In the genomic region with DNA sequence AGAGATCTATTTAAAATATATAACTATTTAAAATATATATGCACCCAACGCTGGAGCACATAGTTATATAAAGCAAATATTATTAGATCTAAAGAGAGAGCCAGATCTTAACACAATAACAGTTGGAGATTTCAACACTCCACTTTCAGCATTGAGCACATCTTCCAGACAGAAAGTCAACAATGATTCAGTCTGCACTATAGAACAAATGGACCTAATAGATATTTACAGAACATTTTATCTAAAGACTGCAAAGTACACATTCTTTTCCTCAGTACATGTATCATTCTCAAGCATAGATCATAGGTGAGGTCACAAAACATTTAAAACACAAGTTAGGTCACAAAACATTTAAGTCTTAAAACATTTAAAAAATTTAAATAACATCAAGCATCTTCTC, we compare ENCODE assay signal across 1 cellular context.
TF ChIP-seq lines count a peak whose summit lies in the region.

No MANE protein-coding gene starts in this region.

TF ChIP-seq in HepG2, 621 proteins besides CTCF, POLR2A, EP300 and RAD21 (continued from another document):
- TF ChIP-seq ZBTB4 (CRISPR knock-in tag; IDR thresholded peaks at IDR 0.05; ENCODE audit: borderline replicate concordance) (no peak), FOXA1 (IDR thresholded peaks at IDR 0.05) (peak; percentile 64; the same call in 1 of the 2 replicates), FOXA1 (CRISPR knock-in tag; IDR thresholded peaks at IDR 0.05) (peak; percentile 71), TCF7 (IDR thresholded peaks at IDR 0.05; ENCODE audit: low read depth) (peak; percentile 49), PATZ1 (CRISPR knock-in tag; IDR thresholded peaks at IDR 0.05) (no peak), SOX13 (IDR thresholded peaks at IDR 0.05) (no peak), SOX13 (CRISPR knock-in tag; conservative IDR thresholded peaks at IDR 0.05 in 1 of 2, IDR thresholded peaks at IDR 0.05 in 1 of 2) (peak in 1 of 2 experiments; percentile 76; a peak in 1 of 4 replicates), HNF4A (CRISPR knock-in tag; IDR thresholded peaks at IDR 0.05) (peak; percentile 56), ZNF331 (CRISPR knock-in tag; IDR thresholded peaks at IDR 0.05) (0 out of 2 replicates have a peak, but pooled peaks have one; percentile 21), CEBPB (IDR thresholded peaks at IDR 0.05; ENCODE audit: borderline replicate concordance, low read depth, low read length) (peak; percentile 62), ZSCAN25 (CRISPR knock-in tag; IDR thresholded peaks at IDR 0.05) (no peak), IKZF1 (IDR thresholded peaks at IDR 0.05) (no peak), GATAD2A (CRISPR knock-in tag; IDR thresholded peaks at IDR 0.05) (peak; percentile 81), GFI1 (CRISPR knock-in tag; IDR thresholded peaks at IDR 0.05; ENCODE audit: borderline replicate concordance) (no peak), HOMEZ (CRISPR knock-in tag; IDR thresholded peaks at IDR 0.05; ENCODE audit: low read depth) (peak; percentile 74), PPARG (CRISPR knock-in tag; conservative IDR thresholded peaks at IDR 0.05) (no peak), FOXP1 (IDR thresholded peaks at IDR 0.05) (no peak), FOXP1 (CRISPR knock-in tag; IDR thresholded peaks at IDR 0.05) (peak; percentile 58), MIXL1 (CRISPR knock-in tag; IDR thresholded peaks at IDR 0.05) (peak; percentile 25; the same call in 1 of the 2 replicates), RARA (CRISPR knock-in tag; IDR thresholded peaks at IDR 0.05) (peak; percentile 29; the same call in 1 of the 2 replicates), ATF4 (CRISPR knock-in tag; IDR thresholded peaks at IDR 0.05) (peak in 1 of 2 experiments; percentile 27; a peak in 1 of 4 replicates), SKI (IDR thresholded peaks at IDR 0.05; ENCODE audit: partially characterized antibody) (peak; percentile 95)
- TF ChIP-seq, protein P1, sequence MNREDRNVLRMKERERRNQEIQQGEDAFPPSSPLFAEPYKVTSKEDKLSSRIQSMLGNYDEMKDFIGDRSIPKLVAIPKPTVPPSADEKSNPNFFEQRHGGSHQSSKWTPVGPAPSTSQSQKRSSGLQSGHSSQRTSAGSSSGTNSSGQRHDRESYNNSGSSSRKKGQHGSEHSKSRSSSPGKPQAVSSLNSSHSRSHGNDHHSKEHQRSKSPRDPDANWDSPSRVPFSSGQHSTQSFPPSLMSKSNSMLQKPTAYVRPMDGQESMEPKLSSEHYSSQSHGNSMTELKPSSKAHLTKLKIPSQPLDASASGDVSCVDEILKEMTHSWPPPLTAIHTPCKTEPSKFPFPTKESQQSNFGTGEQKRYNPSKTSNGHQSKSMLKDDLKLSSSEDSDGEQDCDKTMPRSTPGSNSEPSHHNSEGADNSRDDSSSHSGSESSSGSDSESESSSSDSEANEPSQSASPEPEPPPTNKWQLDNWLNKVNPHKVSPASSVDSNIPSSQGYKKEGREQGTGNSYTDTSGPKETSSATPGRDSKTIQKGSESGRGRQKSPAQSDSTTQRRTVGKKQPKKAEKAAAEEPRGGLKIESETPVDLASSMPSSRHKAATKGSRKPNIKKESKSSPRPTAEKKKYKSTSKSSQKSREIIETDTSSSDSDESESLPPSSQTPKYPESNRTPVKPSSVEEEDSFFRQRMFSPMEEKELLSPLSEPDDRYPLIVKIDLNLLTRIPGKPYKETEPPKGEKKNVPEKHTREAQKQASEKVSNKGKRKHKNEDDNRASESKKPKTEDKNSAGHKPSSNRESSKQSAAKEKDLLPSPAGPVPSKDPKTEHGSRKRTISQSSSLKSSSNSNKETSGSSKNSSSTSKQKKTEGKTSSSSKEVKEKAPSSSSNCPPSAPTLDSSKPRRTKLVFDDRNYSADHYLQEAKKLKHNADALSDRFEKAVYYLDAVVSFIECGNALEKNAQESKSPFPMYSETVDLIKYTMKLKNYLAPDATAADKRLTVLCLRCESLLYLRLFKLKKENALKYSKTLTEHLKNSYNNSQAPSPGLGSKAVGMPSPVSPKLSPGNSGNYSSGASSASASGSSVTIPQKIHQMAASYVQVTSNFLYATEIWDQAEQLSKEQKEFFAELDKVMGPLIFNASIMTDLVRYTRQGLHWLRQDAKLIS (CRISPR knock-in tag; IDR thresholded peaks at IDR 0.05) = no peak
- TF ChIP-seq, protein P2, sequence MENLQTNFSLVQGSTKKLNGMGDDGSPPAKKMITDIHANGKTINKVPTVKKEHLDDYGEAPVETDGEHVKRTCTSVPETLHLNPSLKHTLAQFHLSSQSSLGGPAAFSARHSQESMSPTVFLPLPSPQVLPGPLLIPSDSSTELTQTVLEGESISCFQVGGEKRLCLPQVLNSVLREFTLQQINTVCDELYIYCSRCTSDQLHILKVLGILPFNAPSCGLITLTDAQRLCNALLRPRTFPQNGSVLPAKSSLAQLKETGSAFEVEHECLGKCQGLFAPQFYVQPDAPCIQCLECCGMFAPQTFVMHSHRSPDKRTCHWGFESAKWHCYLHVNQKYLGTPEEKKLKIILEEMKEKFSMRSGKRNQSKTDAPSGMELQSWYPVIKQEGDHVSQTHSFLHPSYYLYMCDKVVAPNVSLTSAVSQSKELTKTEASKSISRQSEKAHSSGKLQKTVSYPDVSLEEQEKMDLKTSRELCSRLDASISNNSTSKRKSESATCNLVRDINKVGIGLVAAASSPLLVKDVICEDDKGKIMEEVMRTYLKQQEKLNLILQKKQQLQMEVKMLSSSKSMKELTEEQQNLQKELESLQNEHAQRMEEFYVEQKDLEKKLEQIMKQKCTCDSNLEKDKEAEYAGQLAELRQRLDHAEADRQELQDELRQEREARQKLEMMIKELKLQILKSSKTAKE (CRISPR knock-in tag; IDR thresholded peaks at IDR 0.05; ENCODE audit: borderline replicate concordance) = 0 out of 2 replicates have a peak, but pooled peaks have one; percentile 34
- TF ChIP-seq, protein P3, sequence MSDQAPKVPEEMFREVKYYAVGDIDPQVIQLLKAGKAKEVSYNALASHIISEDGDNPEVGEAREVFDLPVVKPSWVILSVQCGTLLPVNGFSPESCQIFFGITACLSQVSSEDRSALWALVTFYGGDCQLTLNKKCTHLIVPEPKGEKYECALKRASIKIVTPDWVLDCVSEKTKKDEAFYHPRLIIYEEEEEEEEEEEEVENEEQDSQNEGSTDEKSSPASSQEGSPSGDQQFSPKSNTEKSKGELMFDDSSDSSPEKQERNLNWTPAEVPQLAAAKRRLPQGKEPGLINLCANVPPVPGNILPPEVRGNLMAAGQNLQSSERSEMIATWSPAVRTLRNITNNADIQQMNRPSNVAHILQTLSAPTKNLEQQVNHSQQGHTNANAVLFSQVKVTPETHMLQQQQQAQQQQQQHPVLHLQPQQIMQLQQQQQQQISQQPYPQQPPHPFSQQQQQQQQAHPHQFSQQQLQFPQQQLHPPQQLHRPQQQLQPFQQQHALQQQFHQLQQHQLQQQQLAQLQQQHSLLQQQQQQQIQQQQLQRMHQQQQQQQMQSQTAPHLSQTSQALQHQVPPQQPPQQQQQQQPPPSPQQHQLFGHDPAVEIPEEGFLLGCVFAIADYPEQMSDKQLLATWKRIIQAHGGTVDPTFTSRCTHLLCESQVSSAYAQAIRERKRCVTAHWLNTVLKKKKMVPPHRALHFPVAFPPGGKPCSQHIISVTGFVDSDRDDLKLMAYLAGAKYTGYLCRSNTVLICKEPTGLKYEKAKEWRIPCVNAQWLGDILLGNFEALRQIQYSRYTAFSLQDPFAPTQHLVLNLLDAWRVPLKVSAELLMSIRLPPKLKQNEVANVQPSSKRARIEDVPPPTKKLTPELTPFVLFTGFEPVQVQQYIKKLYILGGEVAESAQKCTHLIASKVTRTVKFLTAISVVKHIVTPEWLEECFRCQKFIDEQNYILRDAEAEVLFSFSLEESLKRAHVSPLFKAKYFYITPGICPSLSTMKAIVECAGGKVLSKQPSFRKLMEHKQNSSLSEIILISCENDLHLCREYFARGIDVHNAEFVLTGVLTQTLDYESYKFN (CRISPR knock-in tag; conservative IDR thresholded peaks at IDR 0.05) = peak; percentile 48
